23 cellular contexts compared by ENCODE assay signal in genomic region chr7:71652551-71652950, GRCh38.
"Had no signal": no experiment of that assay in that cellular context is flagged by ENCODE, and none has a peak within 500 bp of the region (broad histone marks: within the 10 kb centered on the region; RNA-seq: fewer than 3 reads in every experiment).

No MANE protein-coding gene starts in this region.

- H3K4me3 ChIP-seq: esophagus squamous epithelium, right atrium auricular region, smooth muscle cell, uterus had no signal

- H3K27ac Mint-ChIP-seq: activated naive CD8-positive, alpha-beta T cell; naive thymus-derived CD4-positive, alpha-beta T cell; stimulated activated memory B cell treated with anti-CD40 and anti-IgM and Interleukin-4, amounts not matched to agents 10 μg/mL and 1 μg/mL and 100 μg/mL, for 72 hours; stimulated activated naive CD8-positive, alpha-beta T cell treated with anti-CD3 and anti-CD28 coated beads, Interleukin-15, amount 100 ng/mL, for 72 hours; type B pancreatic cell had no signal

- H3K4me1 ChIP-seq: esophagus squamous epithelium, right atrium auricular region, uterus had no signal

- H3K27me3 ChIP-seq: esophagus squamous epithelium, right atrium auricular region, uterus had no signal

- H3K4me1 Mint-ChIP-seq: stimulated activated memory B cell treated with anti-CD40 and anti-IgM and Interleukin-4, amounts not matched to agents 10 μg/mL and 1 μg/mL and 100 μg/mL, for 72 hours; stimulated activated naive CD8-positive, alpha-beta T cell treated with anti-CD3 and anti-CD28 coated beads, Interleukin-15, amount 100 ng/mL, for 72 hours had no signal

- H3K36me3 ChIP-seq: esophagus squamous epithelium, right atrium auricular region, uterus had no signal

- H3K27ac ChIP-seq: epithelial cell of prostate, esophagus squamous epithelium, right atrium auricular region, uterus had no signal

- H3K4me2 ChIP-seq: smooth muscle cell had no signal

- H3K9me3 ChIP-seq: uterus had no signal

- H3K27me3 Mint-ChIP-seq: activated naive CD8-positive, alpha-beta T cell; naive thymus-derived CD4-positive, alpha-beta T cell; stimulated activated memory B cell treated with anti-CD40 and anti-IgM and Interleukin-4, amounts not matched to agents 10 μg/mL and 1 μg/mL and 100 μg/mL, for 72 hours; stimulated activated naive CD8-positive, alpha-beta T cell treated with anti-CD3 and anti-CD28 coated beads, Interleukin-15, amount 100 ng/mL, for 72 hours had no signal

- DNase-seq: activated CD4-positive, alpha-beta T cell treated with anti-CD3 and anti-CD28 coated beads for 4 hours; activated CD4-positive, alpha-beta T cell treated with anti-CD3 and anti-CD28 coated beads, Interleukin-2, amount 50 U/mL, for 4 hours; activated effector memory CD4-positive, alpha-beta T cell treated with Interleukin-2 at 50 U/mL for 16 hours; activated naive CD4-positive, alpha-beta T cell treated with Interleukin-2 at 50 U/mL for 16 hours; dermis blood vessel endothelial cell; effector CD4-positive, alpha-beta T cell; esophagus squamous epithelium; foreskin melanocyte; midbrain; naive thymus-derived CD4-positive, alpha-beta T cell; stimulated activated CD4-positive, alpha-beta T cell treated with anti-CD3 and anti-CD28 coated beads, Interleukin-1b, Interleukin-23, amount 100 ng/mL, for 48 hours; stimulated activated CD4-positive, alpha-beta T cell treated with anti-CD3 and anti-CD28 coated beads, Interleukin-4, amount 100 ng/mL, for 4 hours; stimulated activated CD8-positive, alpha-beta memory T cell treated with anti-CD3 and anti-CD28 coated beads, Interleukin-4, amount 100 ng/mL, for 48 hours; stimulated activated naive CD8-positive, alpha-beta T cell treated with anti-CD3 and anti-CD28 coated beads, Interleukin-15, amount 100 ng/mL, for 72 hours; substantia nigra; uterus had no signal

- H3K4me3 Mint-ChIP-seq: activated naive CD8-positive, alpha-beta T cell; naive thymus-derived CD4-positive, alpha-beta T cell; neural crest cell; stimulated activated memory B cell treated with anti-CD40 and anti-IgM and Interleukin-4, amounts not matched to agents 10 μg/mL and 1 μg/mL and 100 μg/mL, for 72 hours; stimulated activated naive CD8-positive, alpha-beta T cell treated with anti-CD3 and anti-CD28 coated beads, Interleukin-15, amount 100 ng/mL, for 72 hours; type B pancreatic cell had no signal

- H3K36me3 Mint-ChIP-seq: activated naive CD8-positive, alpha-beta T cell; stimulated activated memory B cell treated with anti-CD40 and anti-IgM and Interleukin-4, amounts not matched to agents 10 μg/mL and 1 μg/mL and 100 μg/mL, for 72 hours; type B pancreatic cell had no signal
